16 cellular contexts compared by ENCODE assay signal in the genomic region with DNA sequence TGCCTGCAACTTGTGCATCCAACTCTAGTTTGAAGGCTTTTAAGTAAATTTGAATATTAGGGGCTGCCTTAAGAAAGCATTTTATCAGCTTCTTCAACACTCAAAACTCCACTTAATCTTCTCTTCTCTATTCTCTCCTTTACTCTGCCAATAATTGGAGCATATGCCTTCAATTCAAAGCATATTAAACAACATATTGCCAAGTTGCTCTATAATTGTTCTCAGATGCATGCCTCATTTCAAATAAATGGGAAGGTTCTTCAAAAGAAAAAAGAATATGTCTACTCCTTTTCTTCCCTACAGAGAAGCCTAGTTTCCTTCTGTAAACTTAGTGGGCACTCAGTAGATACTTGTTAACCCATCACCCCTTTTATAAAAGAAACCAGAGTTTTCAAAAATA.
DNase-seq lines count a peak whose midpoint lies in the region; ATAC-seq and TF ChIP-seq lines count a peak whose summit lies in the region.
"Had no signal": no experiment of that assay in that cellular context is flagged by ENCODE, and none has a peak within 500 bp of the region (broad histone marks: within the 10 kb centered on the region; RNA-seq: fewer than 3 reads in every experiment).

No MANE protein-coding gene starts in this region.

- no peaks in the 10 kb centered on the region for H3K9me3 ChIP-seq in vagina
- H3K9me3 ChIP-seq: Caco-2 had no signal

- no peaks in the 10 kb centered on the region for H3K27me3 ChIP-seq in vagina
- H3K27me3 ChIP-seq: BLaER1 treated with 17β-estradiol and CSF1 and Interleukin-3, amounts not matched to agents 10 nM and 100 nM had no signal

- H3K27ac ChIP-seq in VCaP = peak overlapping the region; percentile 69
- H3K27ac ChIP-seq in vagina = peak overlapping the region; percentile 34
- H3K27ac ChIP-seq: 22Rv1; A549; BLaER1 treated with 17β-estradiol and CSF1 and Interleukin-3, amounts not matched to agents 10 nM and 100 nM; C4-2B had no signal

- TF ChIP-seq POLR2A in vagina (IDR thresholded peaks at IDR 0.05) = no peak

- ATAC-seq in HG03039 (IDR thresholded peaks at IDR 0.05; ENCODE audit: unreplicated experiment) = no peak
- ATAC-seq: A549; CD8-positive, alpha-beta T cell had no signal

- H3K4me1 ChIP-seq in vagina = peaks cover 15% of the 10 kb centered on the region
- H3K4me1 ChIP-seq: A549, Caco-2 had no signal

- DNase-seq in fibroblast of peridontal ligament (ENCODE audit: extremely low read depth) (peak; percentile 67), vagina (ENCODE audit: extremely low spot score in 2 of 2) (no peak)
- no peak for DNase-seq in activated T-cell treated with anti-CD3 and anti-CD28 coated beads, Interleukin-2, amount 50 U/mL, for 48 hours
- DNase-seq: AML-193; Caco-2; Calu3; CD4-positive, alpha-beta T cell; CD8-positive, alpha-beta T cell; DMS79 treated with DMSO at 0.1 percent for 48 hours; GF-D8 had no signal

- TF ChIP-seq CTCF in VCaP (conservative IDR thresholded peaks at IDR 0.05) (no peak), vagina (IDR thresholded peaks at IDR 0.05) (no peak)

- intact Hi-C loops in vagina (cut with DNase I) = no loop called here

- H3K36me3 ChIP-seq in vagina = no peaks in the 10 kb centered on the region
- H3K36me3 ChIP-seq: BLaER1 treated with 17β-estradiol and CSF1 and Interleukin-3, amounts not matched to agents 10 nM and 100 nM had no signal

- no peak overlapping the region for H3K4me3 ChIP-seq in vagina
- H3K4me3 ChIP-seq: A549; BLaER1 treated with 17β-estradiol and CSF1 and Interleukin-3, amounts not matched to agents 10 nM and 100 nM had no signal
